ENCODE assay signal across 1 cellular context in the genomic region with DNA sequence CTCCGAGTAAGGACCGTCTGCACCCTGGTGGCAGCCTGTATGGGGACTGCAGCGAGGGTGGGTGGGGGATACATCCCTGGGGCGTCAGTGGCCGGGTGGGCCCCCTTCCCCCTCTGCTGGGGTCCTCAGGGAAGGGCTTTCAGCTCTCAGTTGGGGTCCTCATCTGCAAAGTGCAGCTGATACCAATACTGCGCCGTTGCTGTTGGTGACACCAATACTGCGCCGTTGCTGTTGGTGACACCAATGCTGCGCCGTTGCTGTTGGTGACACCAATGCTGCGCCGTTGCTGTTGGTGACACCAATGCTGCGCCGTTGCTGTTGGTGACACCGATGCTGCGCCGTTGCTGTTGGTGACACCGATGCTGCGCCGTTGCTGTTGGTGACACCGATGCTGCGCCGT.
A peak's percentile ranks its signal among the peaks of the same experiment; 100 is the strongest.
TF ChIP-seq lines count a peak whose summit lies in the region.

No MANE protein-coding gene starts in this region.

TF ChIP-seq in K562, 482 proteins besides CTCF, POLR2A, EP300 and RAD21:
- TF ChIP-seq POLR2G (IDR thresholded peaks at IDR 0.05; ENCODE audit: low read depth, low read length) (0 out of 2 replicates have a peak, but pooled peaks have one; percentile 1), ZKSCAN1 (IDR thresholded peaks at IDR 0.05; ENCODE audit: low read depth, low read length) (peak; percentile 16; the same call in 1 of the 2 replicates)
